In the genomic region with DNA sequence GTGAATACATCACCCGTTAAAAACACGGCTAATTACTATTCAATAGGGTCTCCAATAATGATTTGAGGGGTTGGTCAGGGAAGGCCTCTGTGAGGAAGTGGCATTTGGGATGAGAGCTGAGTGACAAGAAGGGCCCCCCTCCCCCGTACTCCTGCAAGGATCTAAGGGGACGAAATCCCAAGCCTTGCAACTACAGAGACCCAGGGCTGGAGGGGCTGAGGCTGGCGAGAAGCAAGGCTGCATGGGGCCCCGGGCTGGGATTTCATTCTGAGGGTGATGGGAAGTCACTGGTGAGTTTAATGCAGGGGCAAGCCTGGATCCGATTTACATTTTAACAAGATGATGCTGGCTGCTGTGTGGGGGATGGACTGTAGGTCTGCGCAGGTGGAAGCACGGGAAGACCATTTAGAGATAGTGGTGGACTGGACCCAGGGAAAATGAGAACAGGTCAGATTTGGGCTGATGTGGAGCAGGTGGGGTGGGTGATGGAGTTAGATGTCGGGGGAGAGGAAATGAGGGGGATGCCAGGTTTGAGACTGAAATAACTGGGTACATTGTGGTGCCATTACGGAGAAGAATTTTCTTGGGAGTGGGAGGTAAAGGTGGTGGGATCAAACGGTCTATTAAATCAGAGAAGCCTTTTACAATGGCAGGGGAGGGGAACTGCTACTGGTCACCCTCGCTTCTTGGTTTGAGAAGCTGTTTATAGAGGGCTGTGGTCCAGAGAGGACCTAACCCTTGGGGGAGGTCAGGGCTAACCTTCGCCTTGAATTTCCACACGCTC, we compare ENCODE assay signal across 8 cellular contexts. TPM values are rescaled to one million over a fixed set of nuclear protein-coding genes. Genes with fewer than 3 reads are reported as not detected.
DNase-seq lines count a peak whose midpoint lies in the region; ATAC-seq, FAIRE-seq and TF ChIP-seq lines count a peak whose summit lies in the region.

No MANE protein-coding gene starts in this region.

- TF ChIP-seq POLR2A in gastrocnemius medialis (IDR thresholded peaks at IDR 0.05): no peak

- in situ Hi-C loops in gastrocnemius medialis (cut with MboI; ENCODE audit: low sequenced_read_pairs in 4 of 4): loop anchor here in 2 of 4 donors (10.0 to 25.0 kb wide), 2 partner anchors 94 to 131 kb away; no protein-coding TSS in a partner anchor

- peaks cover 22% of the 10 kb centered on the region for H3K79me2 ChIP-seq in SU-DHL-6 (ENCODE audit: insufficient read depth, low read length)

- no peaks in the 10 kb centered on the region for H3F3A ChIP-seq in SU-DHL-6 (ENCODE audit: insufficient read depth)

- H3K27ac ChIP-seq in SU-DHL-6 (ENCODE audit: low read depth, low read length) (no peak overlapping the region), gastrocnemius medialis (peak overlapping the region; percentile 76 to 95 (median 87))

- H3K4me1 ChIP-seq in gastrocnemius medialis: peaks cover 17 to 19% of the 10 kb centered on the region in 2 donors

- H3K9ac ChIP-seq in SU-DHL-6 (ENCODE audit: low read length): peak overlapping the region; percentile 77

- no peaks in the 10 kb centered on the region for H3K9me2 ChIP-seq in SU-DHL-6 (replicated peaks; ENCODE audit: insufficient read depth, low read length)

- H3K9me3 ChIP-seq in SU-DHL-6 (ENCODE audit: insufficient read depth, low read length) (no peaks in the 10 kb centered on the region), gastrocnemius medialis (no peaks in the 10 kb centered on the region)

- ATAC-seq in gastrocnemius medialis: no peak
- ATAC-seq in HG03159 (IDR thresholded peaks at IDR 0.05; ENCODE audit: unreplicated experiment): no peak
- no peak for ATAC-seq in HG03571 (IDR thresholded peaks at IDR 0.05; ENCODE audit: unreplicated experiment)

- intact Hi-C loops in gastrocnemius medialis (cut with DNase I; ENCODE audit: low total_unique reads): loop anchor here (10.0 kb wide), 1 partner anchor 131 kb away; no protein-coding TSS in a partner anchor

- H3K27me3 ChIP-seq in SU-DHL-6 (ENCODE audit: low read length): no peaks in the 10 kb centered on the region
- no peaks in the 10 kb centered on the region for H3K27me3 ChIP-seq in gastrocnemius medialis

- peak overlapping the region; percentile 93 for H3K4me2 ChIP-seq in SU-DHL-6 (ENCODE audit: low read depth, low read length, poor library complexity, severe bottlenecking)

- H3K4me3 ChIP-seq in SU-DHL-6 (ENCODE audit: insufficient read depth, low read length, poor library complexity, severe bottlenecking) (peak overlapping the region; percentile 87), fibroblast of the aortic adventitia (ENCODE audit: low read depth, low read length) (peak overlapping the region; percentile 80), gastrocnemius medialis (peak overlapping the region; percentile 90 to 99 (median 97))

- peak; percentile 47 for FAIRE-seq in GM19239 (lab: Jason Lieb, UNC)

- no peaks in the 10 kb centered on the region for H3K36me3 ChIP-seq in SU-DHL-6 (ENCODE audit: low read length)
- H3K36me3 ChIP-seq in gastrocnemius medialis: peaks cover 0 to 30% of the 10 kb centered on the region in 2 donors

- no peak for DNase-seq in GM19239 (ENCODE audit: insufficient read length, low spot score)
- no peak for DNase-seq in fibroblast of the aortic adventitia (ENCODE audit: low read depth)
- no peak for DNase-seq in gastrocnemius medialis
- no peak for DNase-seq in GDM1 (lab: John Stamatoyannopoulos, UW)
- no peak for DNase-seq in NCI-H1436 (lab: John Stamatoyannopoulos, UW)

- H4K20me1 ChIP-seq in SU-DHL-6 (ENCODE audit: low read depth, low read length): no peaks in the 10 kb centered on the region

- peak overlapping the region; percentile 91 for H2AFZ ChIP-seq in SU-DHL-6 (ENCODE audit: low read depth, low read length, severe bottlenecking)

- no peak for TF ChIP-seq CTCF in SU-DHL-6 (IDR thresholded peaks at IDR 0.05; ENCODE audit: insufficient read depth, low read length, poor library complexity, severe bottlenecking)
- TF ChIP-seq CTCF in fibroblast of the aortic adventitia (IDR thresholded peaks at IDR 0.05; ENCODE audit: insufficient read depth, low read length): no peak
- no peak for TF ChIP-seq CTCF in gastrocnemius medialis (IDR thresholded peaks at IDR 0.05 in 4 of 5, conservative IDR thresholded peaks at IDR 0.05 in 1 of 5)

RNA-seq across cellular contexts. Expression of gene MYBBP1A, which starts 0.9 kb away (rescaled TPM):
- total RNA-seq in fibroblast of the aortic adventitia (ENCODE audit: low replicate concordance) (51.0 and 55.8 TPM in 2 replicates), gastrocnemius medialis (10 to 100 TPM; 42.5 to 60.2 (median 48.9) TPM)

RNA-seq across cellular contexts. Expression of gene GGT6, which starts 4.3 kb away (rescaled TPM):
- total RNA-seq in fibroblast of the aortic adventitia (ENCODE audit: low replicate concordance): not detected in 2 replicates
- under 1 TPM in 1 of 4 donors, not detected in 3; 0.63 TPM for total RNA-seq in gastrocnemius medialis

RNA-seq across cellular contexts. Expression of gene SMTNL2, which starts 28.3 kb away (rescaled TPM):
- total RNA-seq in fibroblast of the aortic adventitia (ENCODE audit: low replicate concordance) (0.16 TPM in 1 of 2 replicates, not detected in the other), gastrocnemius medialis (100 to 1,000 TPM; 110 to 588 (median 420) TPM)

RNA-seq across cellular contexts. Expression of gene SPNS2, which starts 57.4 kb away (rescaled TPM):
- total RNA-seq in fibroblast of the aortic adventitia (ENCODE audit: low replicate concordance): 0.16 and 0.27 TPM in 2 replicates
- 1 to 10 TPM; 2.7 to 6.2 (median 4.2) TPM for total RNA-seq in gastrocnemius medialis

Comparison
In these comparisons a context has a peak if more than half of its experiments do, and no peak if none do; other contexts are left out.
1. RNA of gene SMTNL2, which starts 28.3 kb away (total RNA-seq): 110 to 588 TPM in gastrocnemius medialis; 0.16 TPM in fibroblast of the aortic adventitia; every median in the first group is over 10 times any median in the second.
2. Peak in every context shown above with its lines, with median percentiles within 50 percentile points of each other: H3K4me3 ChIP-seq.